16 cellular contexts compared by ENCODE assay signal in the genomic region with DNA sequence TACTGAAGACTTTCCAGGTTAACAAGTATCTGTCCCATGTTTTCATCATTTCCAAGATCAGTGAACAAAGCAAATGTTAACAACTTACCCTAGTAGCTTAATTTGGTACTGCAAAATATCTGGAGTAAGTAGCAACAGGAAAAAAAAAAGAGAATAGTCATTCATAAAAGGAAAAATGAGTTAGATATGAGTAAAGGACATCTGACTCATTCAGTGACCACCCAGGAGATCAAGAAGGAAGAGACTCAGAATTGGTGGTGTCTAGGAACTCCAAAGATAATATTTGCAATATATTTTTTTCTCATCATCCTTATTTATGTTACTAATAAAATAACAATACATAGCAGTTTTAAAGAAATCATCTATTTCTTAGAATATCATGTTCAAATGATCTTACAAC.
DNase-seq lines count a peak whose midpoint lies in the region; ATAC-seq, FAIRE-seq and TF ChIP-seq lines count a peak whose summit lies in the region.
"Had no signal": no experiment of that assay in that cellular context is flagged by ENCODE, and none has a peak within 500 bp of the region (broad histone marks: within the 10 kb centered on the region; RNA-seq: fewer than 3 reads in every experiment).

No MANE protein-coding gene starts in this region.

- H2AFZ ChIP-seq in GM12878 (ENCODE audit: control insufficient read depth, low read depth, low read length): no peak overlapping the region

- POLR2A ChIA-PET in GM12878 (lab: Charles Lee): no interaction called here

- BruUV-seq in GM12878 (replicated peaks; lab: Mats Ljungman, UMichigan): no TSS peak

- CTCF ChIA-PET in GM12878 (lab: Yijun Ruan, JAX): no interaction called here

- H3K27me3 ChIP-seq in GM12878 (replicated peaks in 1 of 2; ENCODE audit: control insufficient read depth in 2 of 2, insufficient read depth in 2 of 2, low read length in 1 of 2): no peaks in the 10 kb centered on the region
- H3K27me3 ChIP-seq in foreskin keratinocyte: no peaks in the 10 kb centered on the region

- TF ChIP-seq EP300 in GM12878 (IDR thresholded peaks at IDR 0.05; ENCODE audit: borderline replicate concordance in 1 of 2, control insufficient read depth in 1 of 2, low read depth in 2 of 2, low read length in 2 of 2): no peak

- TF ChIP-seq RAD21 in GM12878 (IDR thresholded peaks at IDR 0.05; ENCODE audit: insufficient read depth, low read depth, low read length): no peak

- FAIRE-seq in GM12878 (lab: Jason Lieb, UNC): no peak

- no peak for TF ChIP-seq CTCF in GM12878 (IDR thresholded peaks at IDR 0.05 in 2 of 3, conservative IDR thresholded peaks at IDR 0.05 in 1 of 3; ENCODE audit: control insufficient read depth in 2 of 3, extremely low read depth in 1 of 3, insufficient read depth in 1 of 3, low read depth in 3 of 3, low read length in 3 of 3)
- TF ChIP-seq CTCF in foreskin keratinocyte (conservative IDR thresholded peaks at IDR 0.05): no peak

- intact Hi-C loops in GM12878 (cut with micrococcal nuclease; ENCODE audit: unreplicated experiment): no loop called here

- H3K9ac ChIP-seq in GM12878 (ENCODE audit: control insufficient read depth, insufficient read depth, low read length): no peak overlapping the region

- H3K9me3 ChIP-seq in GM12878 (replicated peaks; ENCODE audit: control insufficient read depth, insufficient read depth, low read length): no peaks in the 10 kb centered on the region
- H3K9me3 ChIP-seq: Caco-2 had no signal

- ATAC-seq in GM12878 (no peak), foreskin keratinocyte (peak; percentile 29), GM19463 (IDR thresholded peaks at IDR 0.05; ENCODE audit: unreplicated experiment) (no peak), GM21717 (IDR thresholded peaks at IDR 0.05; ENCODE audit: unreplicated experiment) (no peak), HG03039 (IDR thresholded peaks at IDR 0.05; ENCODE audit: unreplicated experiment) (no peak)

- H3K36me3 ChIP-seq in GM12878 (ENCODE audit: control insufficient read depth in 2 of 2, insufficient read depth in 2 of 2, low read length in 1 of 2): no peaks in the 10 kb centered on the region

- peak; percentile 34 for DNase-seq in COLO829 (ENCODE audit: low spot score)
- peak; percentile 69 for DNase-seq in LHCN-M2 (ENCODE audit: low read depth)
- no peak for DNase-seq in GM12878 (ENCODE audit: low read depth, low spot score)
- peak in 1 of 2 donors; percentile 14 for DNase-seq in foreskin keratinocyte
- DNase-seq in NCI-H2196 treated with DMSO at 0.1 percent for 48 hours (lab: John Stamatoyannopoulos, UW; ENCODE audit: unreplicated experiment): no peak
- DNase-seq: Caco-2, DMS53, GF-D8, Kasumi-1, MV-4-11, NCI-H1417 treated with DMSO at 0.1 percent for 48 hours, NCI-H2029 treated with DMSO at 0.1 percent for 48 hours, NCI-H510A treated with DMSO at 0.1 percent for 48 hours had no signal

- H3K4me1 ChIP-seq in GM12878 (ENCODE audit: control insufficient read depth, insufficient read depth, low read length) (no peaks in the 10 kb centered on the region), foreskin keratinocyte (peaks cover 9% of the 10 kb centered on the region)
- H3K4me1 ChIP-seq: Caco-2 had no signal

- H3K4me3 ChIP-seq in GM12878: no peak overlapping the region

- RAD21 ChIA-PET in GM12878 (lab: Charles Lee; ENCODE audit: unreplicated experiment): no interaction called here

- no peaks in the 10 kb centered on the region for H3K79me2 ChIP-seq in GM12878 (ENCODE audit: control insufficient read depth, insufficient read depth, low read length)

- TF ChIP-seq POLR2A in GM12878 (IDR thresholded peaks at IDR 0.05; ENCODE audit: low read depth, low read length): no peak

- in situ Hi-C loops in GM12878 (cut with MboI): no loop called here

- SMC1A ChIA-PET in GM12878 (lab: Charles Lee; ENCODE audit: uncharacterized antibody, unreplicated experiment): no interaction called here

- H3K27ac ChIP-seq in GM12878 (ENCODE audit: control insufficient read depth, insufficient read depth) (no peak overlapping the region), foreskin keratinocyte (no peak overlapping the region)

- H3K4me2 ChIP-seq in GM12878 (ENCODE audit: control insufficient read depth, insufficient read depth): no peak overlapping the region

- H4K20me1 ChIP-seq in GM12878 (ENCODE audit: control insufficient read depth, insufficient read depth): no peaks in the 10 kb centered on the region

TF ChIP-seq in GM12878, 131 proteins besides CTCF, POLR2A, EP300 and RAD21:
- no peak for TF ChIP-seq MTA3 (IDR thresholded peaks at IDR 0.05; ENCODE audit: borderline replicate concordance, low read length)
- TF ChIP-seq, protein P1, sequence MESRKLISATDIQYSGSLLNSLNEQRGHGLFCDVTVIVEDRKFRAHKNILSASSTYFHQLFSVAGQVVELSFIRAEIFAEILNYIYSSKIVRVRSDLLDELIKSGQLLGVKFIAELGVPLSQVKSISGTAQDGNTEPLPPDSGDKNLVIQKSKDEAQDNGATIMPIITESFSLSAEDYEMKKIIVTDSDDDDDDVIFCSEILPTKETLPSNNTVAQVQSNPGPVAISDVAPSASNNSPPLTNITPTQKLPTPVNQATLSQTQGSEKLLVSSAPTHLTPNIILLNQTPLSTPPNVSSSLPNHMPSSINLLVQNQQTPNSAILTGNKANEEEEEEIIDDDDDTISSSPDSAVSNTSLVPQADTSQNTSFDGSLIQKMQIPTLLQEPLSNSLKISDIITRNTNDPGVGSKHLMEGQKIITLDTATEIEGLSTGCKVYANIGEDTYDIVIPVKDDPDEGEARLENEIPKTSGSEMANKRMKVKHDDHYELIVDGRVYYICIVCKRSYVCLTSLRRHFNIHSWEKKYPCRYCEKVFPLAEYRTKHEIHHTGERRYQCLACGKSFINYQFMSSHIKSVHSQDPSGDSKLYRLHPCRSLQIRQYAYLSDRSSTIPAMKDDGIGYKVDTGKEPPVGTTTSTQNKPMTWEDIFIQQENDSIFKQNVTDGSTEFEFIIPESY (IDR thresholded peaks at IDR 0.05): no peak
- no peak for TF ChIP-seq ZNF24 (IDR thresholded peaks at IDR 0.05)
- no peak for TF ChIP-seq ETV6 (conservative IDR thresholded peaks at IDR 0.05 in 1 of 2, IDR thresholded peaks at IDR 0.05 in 1 of 2; ENCODE audit: borderline replicate concordance in 1 of 2, low read depth in 1 of 2)
- TF ChIP-seq MYC (IDR thresholded peaks at IDR 0.05; ENCODE audit: insufficient read depth, insufficient read length, insufficient replicate concordance, low read length, severe bottlenecking): no peak
- TF ChIP-seq, protein P2, sequence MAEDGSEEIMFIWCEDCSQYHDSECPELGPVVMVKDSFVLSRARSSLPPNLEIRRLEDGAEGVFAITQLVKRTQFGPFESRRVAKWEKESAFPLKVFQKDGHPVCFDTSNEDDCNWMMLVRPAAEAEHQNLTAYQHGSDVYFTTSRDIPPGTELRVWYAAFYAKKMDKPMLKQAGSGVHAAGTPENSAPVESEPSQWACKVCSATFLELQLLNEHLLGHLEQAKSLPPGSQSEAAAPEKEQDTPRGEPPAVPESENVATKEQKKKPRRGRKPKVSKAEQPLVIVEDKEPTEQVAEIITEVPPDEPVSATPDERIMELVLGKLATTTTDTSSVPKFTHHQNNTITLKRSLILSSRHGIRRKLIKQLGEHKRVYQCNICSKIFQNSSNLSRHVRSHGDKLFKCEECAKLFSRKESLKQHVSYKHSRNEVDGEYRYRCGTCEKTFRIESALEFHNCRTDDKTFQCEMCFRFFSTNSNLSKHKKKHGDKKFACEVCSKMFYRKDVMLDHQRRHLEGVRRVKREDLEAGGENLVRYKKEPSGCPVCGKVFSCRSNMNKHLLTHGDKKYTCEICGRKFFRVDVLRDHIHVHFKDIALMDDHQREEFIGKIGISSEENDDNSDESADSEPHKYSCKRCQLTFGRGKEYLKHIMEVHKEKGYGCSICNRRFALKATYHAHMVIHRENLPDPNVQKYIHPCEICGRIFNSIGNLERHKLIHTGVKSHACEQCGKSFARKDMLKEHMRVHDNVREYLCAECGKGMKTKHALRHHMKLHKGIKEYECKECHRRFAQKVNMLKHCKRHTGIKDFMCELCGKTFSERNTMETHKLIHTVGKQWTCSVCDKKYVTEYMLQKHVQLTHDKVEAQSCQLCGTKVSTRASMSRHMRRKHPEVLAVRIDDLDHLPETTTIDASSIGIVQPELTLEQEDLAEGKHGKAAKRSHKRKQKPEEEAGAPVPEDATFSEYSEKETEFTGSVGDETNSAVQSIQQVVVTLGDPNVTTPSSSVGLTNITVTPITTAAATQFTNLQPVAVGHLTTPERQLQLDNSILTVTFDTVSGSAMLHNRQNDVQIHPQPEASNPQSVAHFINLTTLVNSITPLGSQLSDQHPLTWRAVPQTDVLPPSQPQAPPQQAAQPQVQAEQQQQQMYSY (CRISPR knock-in tag; IDR thresholded peaks at IDR 0.05): no peak
- TF ChIP-seq JUNB (IDR thresholded peaks at IDR 0.05): 0 out of 2 replicates have a peak, but pooled peaks have one; percentile 14
- TF ChIP-seq TCF7 (IDR thresholded peaks at IDR 0.05; ENCODE audit: borderline replicate concordance): no peak

Comparison
In these comparisons a context has a peak if more than half of its experiments do, and no peak if none do; other contexts are left out.
1. DNase-seq: peak in COLO829 (single experiment) and LHCN-M2 (single experiment); none in GM12878 (single experiment) and NCI-H2196 treated with DMSO at 0.1 percent for 48 hours (single experiment).